20 cellular contexts compared by ENCODE assay signal in genomic region chr12:25189656-25190055, GRCh38. TPM values are rescaled to one million over a fixed set of nuclear protein-coding genes. Genes with fewer than 3 reads are reported as not detected.
DNase-seq lines count a peak whose midpoint lies in the region; ATAC-seq and TF ChIP-seq lines count a peak whose summit lies in the region.
"Had no signal": no experiment of that assay in that cellular context is flagged by ENCODE, and none has a peak within 500 bp of the region (broad histone marks: within the 10 kb centered on the region; RNA-seq: fewer than 3 reads in every experiment).

No MANE protein-coding gene starts in this region.

- H3K4me1 ChIP-seq in ACC112 (ENCODE audit: control insufficient read depth, insufficient read depth, low read length, unreplicated experiment) (peaks cover 31% of the 10 kb centered on the region), endodermal cell (ENCODE audit: control insufficient read depth, insufficient read depth, low read length) (no peaks in the 10 kb centered on the region)

- ATAC-seq in HG03139 (IDR thresholded peaks at IDR 0.05; ENCODE audit: unreplicated experiment): no peak
- ATAC-seq: HepG2, PC-3 had no signal

- no peaks in the 10 kb centered on the region for H3K27me3 Mint-ChIP-seq in endodermal cell (ENCODE audit: insufficient read depth)
- H3K27me3 Mint-ChIP-seq: CD4-positive, alpha-beta T cell had no signal

- H2AFZ ChIP-seq in ACC112 (ENCODE audit: low read length, unreplicated experiment): no peak overlapping the region

- in situ Hi-C loops in brain microvascular endothelial cell (cut with HindIII; ENCODE audit: low pct_ligation_motif_present, low sequenced_read_pairs): no loop called here

- no peaks in the 10 kb centered on the region for H3K27me3 ChIP-seq in ACC112 (ENCODE audit: insufficient read depth, low read length)
- H3K27me3 ChIP-seq in brain microvascular endothelial cell (replicated peaks): no peaks in the 10 kb centered on the region
- no peaks in the 10 kb centered on the region for H3K27me3 ChIP-seq in endodermal cell (ENCODE audit: control insufficient read depth, insufficient read depth, low read length, poor library complexity, severe bottlenecking)

- H3K27ac ChIP-seq in ACC112 (ENCODE audit: low read depth, low read length): peak overlapping the region; percentile 64
- peak overlapping the region; percentile 79 for H3K27ac ChIP-seq in brain microvascular endothelial cell
- no peak overlapping the region for H3K27ac ChIP-seq in endodermal cell (ENCODE audit: low read depth, low read length)
- H3K27ac ChIP-seq: RWPE1 had no signal

- H3K9me3 Mint-ChIP-seq in endodermal cell: no peaks in the 10 kb centered on the region
- H3K9me3 Mint-ChIP-seq: CD4-positive, alpha-beta T cell; H9 had no signal

- H3K36me3 Mint-ChIP-seq in endodermal cell (ENCODE audit: low read depth): no peaks in the 10 kb centered on the region

- no peaks in the 10 kb centered on the region for H3K9me3 ChIP-seq in endodermal cell (ENCODE audit: control insufficient read depth, low read length)

- H3K4me3 ChIP-seq in ACC112 (ENCODE audit: low read depth, low read length) (peak overlapping the region; percentile 7; the same call in 1 of the 2 replicates), brain microvascular endothelial cell (ENCODE audit: low read depth, low read length) (no peak overlapping the region), endodermal cell (ENCODE audit: low read length) (no peak overlapping the region)

- no peak overlapping the region for H3K27ac Mint-ChIP-seq in endodermal cell
- H3K27ac Mint-ChIP-seq: CD4-positive, alpha-beta T cell had no signal

- H3K36me3 ChIP-seq in ACC112 (ENCODE audit: insufficient read depth, low read length): no peaks in the 10 kb centered on the region
- H3K36me3 ChIP-seq in brain microvascular endothelial cell (replicated peaks): no peaks in the 10 kb centered on the region
- H3K36me3 ChIP-seq in endodermal cell (ENCODE audit: control insufficient read depth, insufficient read depth, low read length): no peaks in the 10 kb centered on the region

- no peak overlapping the region for H3K4me3 Mint-ChIP-seq in endodermal cell
- H3K4me3 Mint-ChIP-seq: CD4-positive, alpha-beta T cell; H9 had no signal

- peak; percentile 8 for DNase-seq in RPMI7951 (ENCODE audit: low read depth)
- no peak for DNase-seq in brain microvascular endothelial cell
- DNase-seq in iris pigment epithelial cell (ENCODE audit: low read depth): peak; percentile 18
- no peak for DNase-seq in NK-92 treated with Interleukin-12 subunit alpha and Interleukin-12 subunit beta, amount 100 ng/mL, for 24 hours (lab: John Stamatoyannopoulos, UW)
- no peak for DNase-seq in activated naive CD4-positive, alpha-beta T cell treated with anti-CD3 and anti-CD28 coated beads, Interleukin-2, amount 50 U/mL, for 16 hours
- no peak for DNase-seq in endodermal cell
- DNase-seq: CD4-positive, alpha-beta T cell; DMS153; GDM1; H9; KG1; MV-4-11; NCI-H187; NCI-H2107; NCI-H510A treated with DMSO at 0.1 percent for 48 hours; PC-3 had no signal

- peaks cover 10% of the 10 kb centered on the region for H3K4me1 Mint-ChIP-seq in endodermal cell

- no peaks in the 10 kb centered on the region for H3K79me2 ChIP-seq in ACC112 (ENCODE audit: control insufficient read depth, insufficient read depth, low read length, unreplicated experiment)

- no peak overlapping the region for H3K9ac ChIP-seq in endodermal cell (ENCODE audit: extremely low read depth, low read length, poor library complexity, severe bottlenecking)

- TF ChIP-seq CTCF in brain microvascular endothelial cell (IDR thresholded peaks at IDR 0.05; ENCODE audit: low read depth, low read length, missing control alignments) (no peak), endodermal cell (conservative IDR thresholded peaks at IDR 0.05) (no peak)

RNA-seq across cellular contexts. Expression of gene DNAI7, which starts 5.3 kb away (rescaled TPM):
- 0.12 TPM in 1 of 2 replicates, not detected in the other for total RNA-seq in RPMI7951 (2014; rRNA removed; shearing (Covaris generic))
- 1 to 10 TPM; 1.6 TPM for total RNA-seq in endodermal cell
- polyA plus RNA-seq in endodermal cell (2013, experiment 1 of 2): 1.5 TPM
- polyA plus RNA-seq in endodermal cell (2013, experiment 2 of 2): 0.54 TPM
- total RNA-seq: H9, PC-3 had no signal

RNA-seq across cellular contexts. Expression of gene ETFRF1, which starts 5.4 kb away (rescaled TPM):
- 25.8 and 33.6 TPM in 2 replicates for total RNA-seq in RPMI7951 (2014; rRNA removed; shearing (Covaris generic))
- 10 to 100 TPM in 1 of 2 donors, 1 to 10 TPM in 1; 9.7 to 21.4 TPM for total RNA-seq in endodermal cell
- polyA plus RNA-seq in endodermal cell (2013, experiment 1 of 2): 21.4 TPM
- polyA plus RNA-seq in endodermal cell (2013, experiment 2 of 2): 21.9 TPM

Comparison
In these comparisons a context has a peak if more than half of its experiments do, and no peak if none do; other contexts are left out.
1. DNase-seq: peak in RPMI7951 (single experiment) and iris pigment epithelial cell (single experiment); none in brain microvascular endothelial cell (single experiment), NK-92 treated with Interleukin-12 subunit alpha and Interleukin-12 subunit beta, amount 100 ng/mL, for 24 hours (single experiment), activated naive CD4-positive, alpha-beta T cell treated with anti-CD3 and anti-CD28 coated beads, Interleukin-2, amount 50 U/mL, for 16 hours (single experiment) and endodermal cell (single experiment).